Comparison of ENCODE assay signal across 11 cellular contexts in genomic region chr5:146205499-146206202, GRCh38. TPM values are rescaled to one million over a fixed set of nuclear protein-coding genes. Genes with fewer than 3 reads are reported as not detected.
DNase-seq lines count a peak whose midpoint lies in the region; TF ChIP-seq lines count a peak whose summit lies in the region.
"Had no signal": no experiment of that assay in that cellular context is flagged by ENCODE, and none has a peak within 500 bp of the region (broad histone marks: within the 10 kb centered on the region; RNA-seq: fewer than 3 reads in every experiment).

No MANE protein-coding gene starts in this region.

- H3K27me3 ChIP-seq in fibroblast of lung (ENCODE audit: control insufficient read depth, insufficient read depth, low read length) = no peaks in the 10 kb centered on the region
- H3K27me3 ChIP-seq: brain microvascular endothelial cell had no signal

- no peaks in the 10 kb centered on the region for H3K27me3 Mint-ChIP-seq in type B pancreatic cell

- peaks cover 8% of the 10 kb centered on the region for H3K4me1 Mint-ChIP-seq in type B pancreatic cell (ENCODE audit: unreplicated experiment)

- H3K9ac ChIP-seq in fibroblast of lung (ENCODE audit: insufficient read depth, low read length) = no peak overlapping the region

- TF ChIP-seq CTCF in OCI-LY7 (conservative IDR thresholded peaks at IDR 0.05; ENCODE audit: low read length) (no peak), fibroblast of lung (conservative IDR thresholded peaks at IDR 0.05 in 1 of 2, IDR thresholded peaks at IDR 0.05 in 1 of 2; ENCODE audit: low read depth in 1 of 2, low read length in 2 of 2) (no peak), type B pancreatic cell (conservative IDR thresholded peaks at IDR 0.05) (no peak)

- H2AFZ ChIP-seq in OCI-LY7 (ENCODE audit: low read length) = no peak overlapping the region
- no peak overlapping the region for H2AFZ ChIP-seq in fibroblast of lung (ENCODE audit: low read length)

- H3K4me2 ChIP-seq in OCI-LY7 (ENCODE audit: low read length) (peak overlapping the region; percentile 98), fibroblast of lung (ENCODE audit: extremely low read depth, insufficient read depth, low read length) (peak overlapping the region; percentile 23)

- H3K4me1 ChIP-seq in OCI-LY7 (ENCODE audit: insufficient read depth, low read length, poor library complexity, severe bottlenecking) (peaks cover 46% of the 10 kb centered on the region), fibroblast of lung (ENCODE audit: control insufficient read depth, extremely low read depth, insufficient read depth, low read length) (peaks cover 2% of the 10 kb centered on the region)

- no peaks in the 10 kb centered on the region for H3K9me3 ChIP-seq in OCI-LY7 (ENCODE audit: low read length)
- H3K9me3 ChIP-seq in fibroblast of lung (ENCODE audit: control insufficient read depth, insufficient read depth, low read depth, low read length) = no peaks in the 10 kb centered on the region

- CTCF ChIA-PET in OCI-LY7 (lab: Charles Lee; ENCODE audit: unreplicated experiment) = no interaction called here

- no peaks in the 10 kb centered on the region for H3K36me3 Mint-ChIP-seq in type B pancreatic cell

- H3K4me3 Mint-ChIP-seq in type B pancreatic cell = peak overlapping the region; percentile 44

- no TSS peak for BruUV-seq in OCI-LY7 (replicated peaks; lab: Mats Ljungman, UMichigan)

- no peaks in the 10 kb centered on the region for H3K9me3 Mint-ChIP-seq in type B pancreatic cell

- intact Hi-C loops in OCI-LY7 (cut with micrococcal nuclease; ENCODE audit: unreplicated experiment) = no loop called here
- intact Hi-C loops in head of caudate nucleus (cut with DNase I) = no loop called here

- H3K27ac ChIP-seq in OCI-LY7 (ENCODE audit: low read depth, low read length, poor library complexity, severe bottlenecking) (no peak overlapping the region), fibroblast of lung (ENCODE audit: insufficient read depth, low read length) (no peak overlapping the region)
- H3K27ac ChIP-seq: brain microvascular endothelial cell had no signal

- H3K79me2 ChIP-seq in OCI-LY7 (ENCODE audit: insufficient read depth, low read depth, low read length) (peaks cover 70% of the 10 kb centered on the region), fibroblast of lung (ENCODE audit: control insufficient read depth, insufficient read depth, low read length) (peaks cover 57% of the 10 kb centered on the region)

- H4K20me1 ChIP-seq in OCI-LY7 (ENCODE audit: insufficient read depth, low read length) = peaks cover 20% of the 10 kb centered on the region
- H4K20me1 ChIP-seq in fibroblast of lung (ENCODE audit: control insufficient read depth, extremely low read depth, insufficient read depth, low read length) = no peaks in the 10 kb centered on the region

- DNase-seq in stimulated activated CD4-positive, alpha-beta T cell treated with anti-CD3 and anti-CD28 coated beads, Interleukin-15, amount 100 ng/mL, for 24 hours = peak; percentile 19
- DNase-seq in stimulated activated CD4-positive, alpha-beta T cell treated with anti-CD3 and anti-CD28 coated beads, Interleukin-2, amount 100 ng/mL, for 24 hours = no peak
- DNase-seq in OCI-LY7 (ENCODE audit: low spot score) (no peak), fibroblast of lung (ENCODE audit: low read depth in 2 of 2) (no peak), type B pancreatic cell (ENCODE audit: extremely low spot score, unreplicated experiment) (no peak), AG08395 (ENCODE audit: low spot score) (no peak), Ammon's horn (ENCODE audit: low spot score) (no peak), head of caudate nucleus (no peak)
- DNase-seq: brain microvascular endothelial cell, COR-L47, NCI-H2171 had no signal

- peaks cover 16% of the 10 kb centered on the region; the same call in 1 of the 2 replicates for H3K36me3 ChIP-seq in OCI-LY7 (ENCODE audit: insufficient read depth, low read length)
- no peaks in the 10 kb centered on the region for H3K36me3 ChIP-seq in fibroblast of lung (ENCODE audit: control insufficient read depth, insufficient read depth, low read length)
- H3K36me3 ChIP-seq: brain microvascular endothelial cell had no signal

- peak overlapping the region; percentile 97 for H3K4me3 ChIP-seq in OCI-LY7 (ENCODE audit: low read depth, low read length, poor library complexity, severe bottlenecking)
- peak overlapping the region in 2 of 4 experiments; percentile 5 to 92 for H3K4me3 ChIP-seq in fibroblast of lung (replicated peaks in 1 of 4; ENCODE audit: control extremely low read depth in 1 of 4, insufficient read depth in 1 of 4, low read depth in 3 of 4, low read length in 4 of 4)

- no peaks in the 10 kb centered on the region for H3K9me2 ChIP-seq in OCI-LY7 (ENCODE audit: insufficient read depth, low read length)

- POLR2A ChIA-PET in OCI-LY7 (lab: Charles Lee) = interaction anchor here (0.6 to 2.0 kb wide), 16 partner anchors 8 to 92 kb away, joined by 3 to 14 read pairs (median 4); no protein-coding TSS in a partner anchor

- H3K27ac Mint-ChIP-seq in type B pancreatic cell = no peak overlapping the region

RNA-seq across cellular contexts. Expression of gene RBM27, which starts 2.2 kb away (rescaled TPM):
- total RNA-seq in OCI-LY7 (2014; rRNA removed; shearing (Covaris generic)) = 19.4 and 20.9 TPM in 2 replicates
- total RNA-seq in OCI-LY7 (2022) = 26.4 and 29.0 TPM in 2 replicates
- 20.3 and 23.9 TPM in 2 replicates for total RNA-seq in fibroblast of lung
- 15.0 and 17.3 TPM in 2 replicates for polyA plus RNA-seq in fibroblast of lung
- polyA plus RNA-seq in fibroblast of lung (2012) = 9.5 and 10.3 TPM in 2 replicates
- 4.1 and 11.8 TPM in 2 replicates for polyA minus RNA-seq in fibroblast of lung (ENCODE audit: low replicate concordance)
- 17.8 and 19.8 TPM in 2 replicates for total RNA-seq in type B pancreatic cell (ENCODE audit: low replicate concordance)

RNA-seq across cellular contexts. Expression of gene LARS1, which starts 23.2 kb away (rescaled TPM):
- 147 and 177 TPM in 2 replicates for total RNA-seq in OCI-LY7 (2014; rRNA removed; shearing (Covaris generic))
- total RNA-seq in OCI-LY7 (2022) = 300 and 329 TPM in 2 replicates
- total RNA-seq in fibroblast of lung = 182 and 190 TPM in 2 replicates
- 17.4 and 20.5 TPM in 2 replicates for polyA plus RNA-seq in fibroblast of lung
- polyA plus RNA-seq in fibroblast of lung (2012) = 59.7 and 69.4 TPM in 2 replicates
- 22.9 and 42.2 TPM in 2 replicates for polyA minus RNA-seq in fibroblast of lung (ENCODE audit: low replicate concordance)
- total RNA-seq in type B pancreatic cell (ENCODE audit: low replicate concordance) = 120 and 142 TPM in 2 replicates
